Comparison of ENCODE assay signal across 18 cellular contexts in the genomic region with DNA sequence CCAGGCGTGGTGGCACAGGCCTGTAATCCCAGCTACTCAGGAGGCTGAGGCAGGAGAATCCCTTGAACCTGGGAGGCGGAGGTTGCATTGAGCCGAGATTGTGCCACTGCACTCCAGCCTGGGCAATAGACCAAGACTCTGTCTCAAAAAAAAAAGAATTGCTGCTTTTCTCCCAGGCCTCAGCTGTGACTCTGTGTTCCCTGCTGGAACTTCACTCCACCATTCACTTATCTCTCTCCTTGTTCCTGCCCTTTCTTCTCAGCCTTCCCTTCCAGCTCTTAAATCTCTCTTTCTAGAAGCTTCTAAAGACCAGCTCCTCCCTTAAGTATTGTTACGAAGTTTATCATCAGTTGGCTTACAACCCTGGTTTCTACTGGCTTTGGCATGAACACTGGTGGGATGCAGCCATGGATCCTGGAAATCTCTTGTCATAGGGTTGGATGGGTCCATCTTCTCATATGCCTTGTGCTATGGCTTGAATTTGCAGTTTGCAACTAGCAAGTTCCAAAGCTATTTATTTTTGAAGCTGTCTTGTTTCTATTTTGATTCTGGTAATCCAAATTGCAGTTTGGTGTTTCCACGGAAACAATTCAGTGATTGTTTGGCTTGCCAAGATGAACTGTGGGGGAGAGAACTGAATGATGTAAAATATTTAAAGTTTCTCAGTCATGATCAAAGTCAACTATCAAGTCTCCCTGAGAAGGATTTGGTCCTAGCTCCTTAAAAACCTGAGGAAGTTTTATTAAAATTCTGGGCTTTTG. TPM values are rescaled to one million over a fixed set of nuclear protein-coding genes. Genes with fewer than 3 reads are reported as not detected.
DNase-seq lines count a peak whose midpoint lies in the region; TF ChIP-seq lines count a peak whose summit lies in the region.
"Had no signal": no experiment of that assay in that cellular context is flagged by ENCODE, and none has a peak within 500 bp of the region (broad histone marks: within the 10 kb centered on the region; RNA-seq: fewer than 3 reads in every experiment).

No MANE protein-coding gene starts in this region.

- intact Hi-C loops in A673 (cut with micrococcal nuclease; ENCODE audit: unreplicated experiment) = no loop called here

- no peak for TF ChIP-seq POLR2A in erythroblast (IDR thresholded peaks at IDR 0.05; ENCODE audit: low read length)

- H3K27me3 Mint-ChIP-seq in endodermal cell (ENCODE audit: insufficient read depth) = no peaks in the 10 kb centered on the region
- H3K27me3 Mint-ChIP-seq: progenitor cell of endocrine pancreas had no signal

- BruUV-seq in A673 (replicated peaks; lab: Mats Ljungman, UMichigan) = no TSS peak

- in situ Hi-C loops in GM23248 (cut with MboI) = no loop called here
- in situ Hi-C loops in GM13977 (cut with MboI; ENCODE audit: low pct_unique_long_range_greater_than_20kb, low sequenced_read_pairs, unreplicated experiment) = no loop called here

- H2AFZ ChIP-seq in GM23248 = no peak overlapping the region

- no peak overlapping the region for H3K4me2 ChIP-seq in GM23248 (ENCODE audit: unreplicated experiment)

- POLR2A ChIA-PET in A673 (lab: Charles Lee; ENCODE audit: low non-redundant PET) = no interaction called here

- no peaks in the 10 kb centered on the region for H3K9me3 ChIP-seq in GM23248 (ENCODE audit: low read depth)
- no peaks in the 10 kb centered on the region for H3K9me3 ChIP-seq in endodermal cell (ENCODE audit: control insufficient read depth, low read length)
- no peaks in the 10 kb centered on the region for H3K9me3 ChIP-seq in stomach smooth muscle (ENCODE audit: control insufficient read depth in 2 of 2, low read length in 2 of 2)
- no peaks in the 10 kb centered on the region for H3K9me3 ChIP-seq in A673 (ENCODE audit: low read depth, low read length, poor library complexity, severe bottlenecking)
- H3K9me3 ChIP-seq: mucosa of descending colon, stomach had no signal

- DNase-seq in GM23248 (peak; percentile 29), endodermal cell (no peak), inferior parietal cortex (ENCODE audit: extremely low spot score) (peak; percentile 34), erythroblast (lab: John Stamatoyannopoulos, UW) (no peak), A673 (ENCODE audit: low spot score) (no peak), GM13977 (ENCODE audit: low spot score) (no peak), activated gamma-delta T cell treated with Interleukin-2 at 50 U/mL for 16 hours (no peak)
- DNase-seq: activated CD4-positive, alpha-beta T cell treated with anti-CD3 and anti-CD28 coated beads for 1 hour; activated T-cell treated with anti-CD3 and anti-CD28 coated beads for 4 hours; amniotic stem cell; Calu3; foreskin melanocyte; mucosa of descending colon; NCI-H1092; stomach had no signal

- TF ChIP-seq CTCF in endodermal cell (conservative IDR thresholded peaks at IDR 0.05) (no peak), A673 (conservative IDR thresholded peaks at IDR 0.05; ENCODE audit: low read depth, low read length) (no peak), GM13977 (IDR thresholded peaks at IDR 0.05; ENCODE audit: extremely low read depth, insufficient read depth, missing control alignments) (no peak)

- H3F3A ChIP-seq in GM23248 (ENCODE audit: insufficient read depth) = 0 out of 2 replicates have a peak, but pooled peaks cover 8% of the 10 kb centered on the region

- H3K27ac ChIP-seq in GM23248 = no peak overlapping the region
- peak overlapping the region; percentile 30 for H3K27ac ChIP-seq in endodermal cell (ENCODE audit: low read depth, low read length)
- peak overlapping the region; percentile 3 for H3K27ac ChIP-seq in stomach smooth muscle (ENCODE audit: low read length)
- no peak overlapping the region for H3K27ac ChIP-seq in A673 (ENCODE audit: low read depth, low read length, poor library complexity, severe bottlenecking)

- H3K4me1 ChIP-seq in GM23248 (ENCODE audit: insufficient read depth) (no peaks in the 10 kb centered on the region), endodermal cell (ENCODE audit: control insufficient read depth, insufficient read depth, low read length) (no peaks in the 10 kb centered on the region), stomach smooth muscle (ENCODE audit: control insufficient read depth, insufficient read depth, low read length) (peaks cover 7% of the 10 kb centered on the region), A673 (ENCODE audit: insufficient read depth, low read length, poor library complexity, severe bottlenecking) (no peaks in the 10 kb centered on the region)

- CTCF ChIA-PET in A673 (lab: Charles Lee) = interaction anchor here (0.8 kb wide), 1 partner anchor 95 kb away, joined by 3 read pairs; a partner anchor contains a TSS

- no peaks in the 10 kb centered on the region for H3K36me3 ChIP-seq in GM23248 (ENCODE audit: low read depth)
- peaks cover 10% of the 10 kb centered on the region for H3K36me3 ChIP-seq in endodermal cell (ENCODE audit: control insufficient read depth, insufficient read depth, low read length)
- peaks cover 0 to 8% of the 10 kb centered on the region in 2 donors for H3K36me3 ChIP-seq in stomach smooth muscle (ENCODE audit: control insufficient read depth in 2 of 2, insufficient read depth in 2 of 2, low read length in 2 of 2)
- H3K36me3 ChIP-seq in A673 (ENCODE audit: insufficient read depth, low read length, poor library complexity, severe bottlenecking) = no peaks in the 10 kb centered on the region

- no peaks in the 10 kb centered on the region for H3K79me2 ChIP-seq in GM23248 (ENCODE audit: insufficient read depth)

- H3K9me2 ChIP-seq in GM23248 (ENCODE audit: insufficient read depth) = no peaks in the 10 kb centered on the region

- H3K27me3 ChIP-seq in GM23248 (replicated peaks; ENCODE audit: insufficient read depth) (no peaks in the 10 kb centered on the region), endodermal cell (ENCODE audit: control insufficient read depth, insufficient read depth, low read length, poor library complexity, severe bottlenecking) (no peaks in the 10 kb centered on the region), stomach smooth muscle (ENCODE audit: control insufficient read depth in 1 of 2, insufficient read depth in 2 of 2, low read length in 2 of 2) (no peaks in the 10 kb centered on the region), A673 (replicated peaks; ENCODE audit: insufficient read depth, low read depth, low read length, poor library complexity) (no peaks in the 10 kb centered on the region)
- H3K27me3 ChIP-seq: stomach had no signal

- no peaks in the 10 kb centered on the region for H4K20me1 ChIP-seq in GM23248 (ENCODE audit: insufficient read depth)

- H3K4me3 Mint-ChIP-seq in endodermal cell = no peak overlapping the region
- H3K4me3 Mint-ChIP-seq: T-helper 1 cell treated with Interleukin-12 subunit alpha and Interleukin-12 subunit beta and Interleukin-4 antibody, amounts not matched to agents 30 μg/mL and 1 μg/mL, for 36 hours had no signal

- WGBS in GM23248 (ENCODE audit: low coverage in 1 of 2, low lambda C conversion rate in 2 of 2, missing lambda C conversion rate in 2 of 2), 2 experiments = 35 to 46% methylated on average over 5 of the region's 5 CpGs
- 89 to 94% methylated on average over 5 of the region's 5 CpGs for WGBS in endodermal cell (ENCODE audit: insufficient coverage in 1 of 2, insufficient read length in 1 of 2), 2 experiments

- H3K4me3 ChIP-seq in GM23248 (no peak overlapping the region), endodermal cell (ENCODE audit: low read length) (no peak overlapping the region), stomach smooth muscle (ENCODE audit: low read length in 2 of 2) (no peak overlapping the region), A673 (ENCODE audit: low read depth, low read length, poor library complexity, severe bottlenecking) (no peak overlapping the region)
- H3K4me3 ChIP-seq: mucosa of descending colon, stomach had no signal

- no peaks in the 10 kb centered on the region for H3K9me3 Mint-ChIP-seq in endodermal cell
- H3K9me3 Mint-ChIP-seq: T-helper 1 cell treated with Interleukin-12 subunit alpha and Interleukin-12 subunit beta and Interleukin-4 antibody, amounts not matched to agents 30 μg/mL and 1 μg/mL, for 36 hours had no signal

- peaks cover 2% of the 10 kb centered on the region for H3K36me3 Mint-ChIP-seq in endodermal cell (ENCODE audit: low read depth)

- H3K4me1 Mint-ChIP-seq in endodermal cell = no peaks in the 10 kb centered on the region

- no peak overlapping the region for H3K27ac Mint-ChIP-seq in endodermal cell
- H3K27ac Mint-ChIP-seq: progenitor cell of endocrine pancreas; T-helper 1 cell treated with Interleukin-12 subunit alpha and Interleukin-12 subunit beta and Interleukin-4 antibody, amounts not matched to agents 30 μg/mL and 1 μg/mL, for 36 hours had no signal

- no peak overlapping the region for H3K9ac ChIP-seq in GM23248
- no peak overlapping the region for H3K9ac ChIP-seq in endodermal cell (ENCODE audit: extremely low read depth, low read length, poor library complexity, severe bottlenecking)
- H3K9ac ChIP-seq in stomach smooth muscle (ENCODE audit: low read length in 2 of 2) = no peak overlapping the region

RNA-seq across cellular contexts. Expression of a gene that starts 10.4 kb away (rescaled TPM):
- total RNA-seq in GM23248 (2014; rRNA removed; shearing (Covaris generic)) = 0.25 and 2.9 TPM in 2 replicates
- polyA plus RNA-seq in GM23248 (2016; fragmentation: Nextera tagmentation; extraction: Ambion mirVana) = 1.5 and 1.6 TPM in 2 replicates
- total RNA-seq in endodermal cell = 1 to 10 TPM; 3.6 to 4.8 TPM
- polyA plus RNA-seq in endodermal cell (2013, experiment 1 of 2) = 3.4 TPM
- polyA plus RNA-seq in endodermal cell (2013, experiment 2 of 2) = 4.7 TPM
- 1.8 and 2.0 TPM in 2 replicates for total RNA-seq in A673 (2021)

Comparison
In these comparisons a context has a peak if more than half of its experiments do, and no peak if none do; other contexts are left out.
1. DNase-seq: peak in GM23248 (single experiment) and inferior parietal cortex (single experiment); none in endodermal cell (single experiment), erythroblast (0 of 2), A673 (single experiment), GM13977 (single experiment) and activated gamma-delta T cell treated with Interleukin-2 at 50 U/mL for 16 hours (single experiment).
2. H3K27ac ChIP-seq: peak in endodermal cell (single experiment) and stomach smooth muscle (single experiment); none in GM23248 (single experiment) and A673 (single experiment).